1 cellular context compared by ENCODE assay signal in genomic region chr2:28661589-28662001, GRCh38.
TF ChIP-seq lines count a peak whose summit lies in the region.

No MANE protein-coding gene starts in this region.

TF ChIP-seq in HepG2, 621 proteins besides CTCF, POLR2A, EP300 and RAD21 (continued from another document):
- TF ChIP-seq FOXA3 (CRISPR knock-in tag; IDR thresholded peaks at IDR 0.05) (peak; percentile 35; the same call in 1 of the 2 replicates), USF2 (IDR thresholded peaks at IDR 0.05; ENCODE audit: low read depth, low read length) (no peak), USF2 (CRISPR knock-in tag; IDR thresholded peaks at IDR 0.05; ENCODE audit: borderline replicate concordance) (no peak)
